16 cellular contexts compared by ENCODE assay signal in the genomic region with DNA sequence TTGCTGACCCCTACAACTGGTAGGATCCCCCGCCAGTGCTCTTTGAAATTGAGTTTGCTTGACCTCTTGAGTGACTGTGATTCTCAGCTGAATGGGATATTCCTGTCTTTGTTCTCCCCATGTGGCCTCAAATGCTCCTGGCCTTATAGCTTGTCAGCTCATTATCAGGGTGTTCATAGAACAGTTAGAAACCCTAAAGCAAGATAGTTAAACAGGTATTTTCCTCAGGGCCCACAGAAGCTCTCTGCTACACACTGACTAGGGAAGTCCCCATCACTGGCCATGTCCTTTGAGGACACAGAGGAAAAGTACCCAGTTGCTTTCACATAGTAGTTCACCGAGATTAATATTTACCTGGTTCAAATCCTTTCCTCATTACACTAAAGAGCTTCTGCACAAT.
"Had no signal": no experiment of that assay in that cellular context is flagged by ENCODE, and none has a peak within 500 bp of the region (broad histone marks: within the 10 kb centered on the region; RNA-seq: fewer than 3 reads in every experiment).

No MANE protein-coding gene starts in this region.

- H3K4me2 ChIP-seq: neural progenitor cell had no signal

- H3K9me3 Mint-ChIP-seq: activated T-cell treated with anti-CD3 and anti-CD28 coated beads, Interleukin-2, amount 50 U/mL, for 24 hours; neural progenitor cell had no signal

- H3K9me3 ChIP-seq: sigmoid colon, uterus had no signal

- H3K27ac Mint-ChIP-seq: activated CD8-positive, alpha-beta memory T cell treated with anti-CD3 and anti-CD28 coated beads, Interleukin-2, amount 10 ng/mL, durations not matched to agents 7 days and 5 days; activated naive CD8-positive, alpha-beta T cell; activated T-cell treated with anti-CD3 and anti-CD28 coated beads, Interleukin-2, amount 50 U/mL, for 24 hours had no signal

- H3K27ac ChIP-seq: neural progenitor cell, parathyroid adenoma, sigmoid colon, uterus, VCaP had no signal

- ATAC-seq: activated CD8-positive, alpha-beta memory T cell treated with anti-CD3 and anti-CD28 coated beads, Interleukin-2, amount 10 ng/mL, durations not matched to agents 7 days and 5 days; esophagus mucosa had no signal

- H3K36me3 ChIP-seq: neural progenitor cell, sigmoid colon, uterus had no signal

- H3K27me3 ChIP-seq: neural progenitor cell, sigmoid colon, uterus had no signal

- H3K79me2 ChIP-seq: parathyroid adenoma had no signal

- H3K9ac ChIP-seq: neural progenitor cell, parathyroid adenoma had no signal

- H3K4me3 Mint-ChIP-seq: activated CD8-positive, alpha-beta memory T cell treated with anti-CD3 and anti-CD28 coated beads, Interleukin-2, amount 10 ng/mL, durations not matched to agents 7 days and 5 days; activated naive CD8-positive, alpha-beta T cell; activated T-cell treated with anti-CD3 and anti-CD28 coated beads, Interleukin-2, amount 50 U/mL, for 24 hours; neural progenitor cell had no signal

- H3K36me3 Mint-ChIP-seq: activated CD8-positive, alpha-beta memory T cell treated with anti-CD3 and anti-CD28 coated beads, Interleukin-2, amount 10 ng/mL, durations not matched to agents 7 days and 5 days; activated naive CD8-positive, alpha-beta T cell; neural progenitor cell had no signal

- H2AFZ ChIP-seq: neural progenitor cell, parathyroid adenoma had no signal

- DNase-seq: activated CD4-positive, alpha-beta T cell treated with anti-CD3 and anti-CD28 coated beads, Interleukin-2, amount 50 U/mL, for 48 hours; activated CD8-positive, alpha-beta memory T cell treated with anti-CD3 and anti-CD28 coated beads, Interleukin-2, amount 10 ng/mL, durations not matched to agents 7 days and 5 days; activated gamma-delta T cell treated with Interleukin-2 at 50 U/mL for 16 hours; activated T-cell treated with anti-CD3 and anti-CD28 coated beads, Interleukin-2, amount 50 U/mL, for 24 hours; amniotic stem cell; islet precursor cell; sigmoid colon; stimulated activated CD4-positive, alpha-beta T cell treated with anti-CD3 and anti-CD28 coated beads, Interleukin-12 subunit alpha, Interleukin-12 subunit beta, amount 100 ng/mL, for 4 hours; stimulated activated CD4-positive, alpha-beta T cell treated with anti-CD3 and anti-CD28 coated beads, Interleukin-2, amount 100 ng/mL, for 24 hours; uterus had no signal

- H3K4me3 ChIP-seq: lung, neural progenitor cell, sigmoid colon, uterus had no signal

- H3K4me1 ChIP-seq: neural progenitor cell, parathyroid adenoma, uterus had no signal
